27 cellular contexts compared by ENCODE assay signal in the genomic region with DNA sequence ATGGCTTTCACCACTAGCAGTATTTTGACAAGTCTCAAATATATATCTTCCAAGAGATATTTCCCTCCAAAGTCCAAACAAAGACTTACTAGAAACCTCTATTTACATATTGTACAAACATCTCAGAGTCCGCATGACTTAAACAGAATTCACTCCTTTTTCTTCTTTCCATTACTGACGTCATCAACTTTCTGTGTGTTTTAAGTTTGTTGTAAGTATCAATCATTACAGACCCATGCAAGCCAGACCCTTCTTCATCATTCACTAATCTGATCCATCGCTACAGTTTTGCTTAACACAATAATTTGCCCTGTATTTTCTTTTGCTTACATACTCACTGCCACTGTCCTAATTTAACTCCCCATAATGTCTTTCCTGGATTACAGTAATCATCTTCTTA. TPM values are rescaled to one million over a fixed set of nuclear protein-coding genes. Genes with fewer than 3 reads are reported as not detected.
"Had no signal": no experiment of that assay in that cellular context is flagged by ENCODE, and none has a peak within 500 bp of the region (broad histone marks: within the 10 kb centered on the region; RNA-seq: fewer than 3 reads in every experiment).

No MANE protein-coding gene starts in this region.

- H3K27ac ChIP-seq: body of pancreas, cardiac muscle cell, gastrocnemius medialis, stomach, suprapubic skin, tibial nerve had no signal

- ATAC-seq: activated CD4-positive, alpha-beta T cell treated with anti-CD3 and anti-CD28 coated beads for 36 hours; body of pancreas; gastrocnemius medialis; left cardiac atrium; sciatic nerve; stimulated activated memory B cell treated with anti-CD40 and anti-IgM and Interleukin-4, amounts not matched to agents 10 μg/mL and 1 μg/mL and 100 μg/mL, for 72 hours had no signal

- H3K27me3 Mint-ChIP-seq: activated B cell treated with CpG ODN at 0.5 μM for 24 hours; activated CD4-positive, alpha-beta T cell treated with anti-CD3 and anti-CD28 coated beads for 36 hours; activated naive CD8-positive, alpha-beta T cell treated with anti-CD3 and anti-CD28 coated beads, Interleukin-2, amount 10 ng/mL, durations not matched to agents 7 days and 5 days; dendritic cell treated with granulocyte-macrophage colony-stimulating factor and Interleukin-4, amounts not matched to agents 40 ng/mL and 50 ng/mL, for 4 days; memory B cell; naive B cell; stimulated activated memory B cell treated with anti-CD40 and anti-IgM and Interleukin-4, amounts not matched to agents 10 μg/mL and 1 μg/mL and 100 μg/mL, for 72 hours had no signal

- H3K27me3 ChIP-seq: body of pancreas, cardiac muscle cell, gastrocnemius medialis, stomach, suprapubic skin, tibial nerve had no signal

- H3K9me3 Mint-ChIP-seq: activated B cell treated with CpG ODN at 0.5 μM for 24 hours; activated naive CD4-positive, alpha-beta T cell treated with anti-CD3 and anti-CD28 coated beads for 36 hours; activated naive CD8-positive, alpha-beta T cell treated with anti-CD3 and anti-CD28 coated beads, Interleukin-2, amount 10 ng/mL, durations not matched to agents 7 days and 5 days; dendritic cell treated with granulocyte-macrophage colony-stimulating factor and Interleukin-4, amounts not matched to agents 40 ng/mL and 50 ng/mL, for 4 days; T-helper 1 cell treated with Interleukin-12 subunit alpha and Interleukin-12 subunit beta and Interleukin-4 antibody, amounts not matched to agents 30 μg/mL and 1 μg/mL, for 36 hours had no signal

- H3K4me3 Mint-ChIP-seq: activated B cell treated with CpG ODN at 0.5 μM for 24 hours; activated CD4-positive, alpha-beta T cell treated with anti-CD3 and anti-CD28 coated beads for 36 hours; activated naive CD4-positive, alpha-beta T cell treated with anti-CD3 and anti-CD28 coated beads for 36 hours; activated naive CD8-positive, alpha-beta T cell treated with anti-CD3 and anti-CD28 coated beads, Interleukin-2, amount 10 ng/mL, durations not matched to agents 7 days and 5 days; dendritic cell treated with granulocyte-macrophage colony-stimulating factor and Interleukin-4, amounts not matched to agents 40 ng/mL and 50 ng/mL, for 4 days; memory B cell; naive B cell; neural crest cell; stimulated activated memory B cell treated with anti-CD40 and anti-IgM and Interleukin-4, amounts not matched to agents 10 μg/mL and 1 μg/mL and 100 μg/mL, for 72 hours; T-helper 1 cell treated with Interleukin-12 subunit alpha and Interleukin-12 subunit beta and Interleukin-4 antibody, amounts not matched to agents 30 μg/mL and 1 μg/mL, for 36 hours had no signal

- H3K36me3 ChIP-seq: cardiac muscle cell, gastrocnemius medialis, stomach, suprapubic skin, tibial nerve had no signal

- DNase-seq: activated B cell treated with CpG ODN at 0.5 μM for 24 hours; activated CD4-positive, alpha-beta T cell treated with anti-CD3 and anti-CD28 coated beads for 36 hours; activated CD4-positive, alpha-beta T cell treated with anti-CD3 and anti-CD28 coated beads, Interleukin-2, amount 50 U/mL, for 4 hours; activated CD8-positive, alpha-beta memory T cell treated with anti-CD3 and anti-CD28 coated beads, Interleukin-2, amount 50 U/mL, for 48 hours; activated naive CD4-positive, alpha-beta T cell treated with anti-CD3 and anti-CD28 coated beads for 36 hours; activated naive CD8-positive, alpha-beta T cell treated with anti-CD3 and anti-CD28 coated beads, Interleukin-2, amount 10 ng/mL, durations not matched to agents 7 days and 5 days; activated T-cell treated with anti-CD3 and anti-CD28 coated beads, Interleukin-2, amount 50 U/mL, for 48 hours; body of pancreas; effector CD4-positive, alpha-beta T cell; gastrocnemius medialis; hypothalamus; left cardiac atrium; naive B cell; occipital lobe; small intestine; stimulated activated CD4-positive, alpha-beta T cell treated with anti-CD3 and anti-CD28 coated beads, Interleukin-15, amount 100 ng/mL, for 24 hours; stomach; T1000 had no signal

- H3K4me3 ChIP-seq: body of pancreas, cardiac muscle cell, gastrocnemius medialis, stomach, suprapubic skin, tibial nerve had no signal

- H3K9me3 ChIP-seq: body of pancreas, gastrocnemius medialis, stomach, suprapubic skin, tibial nerve had no signal

- H3K36me3 Mint-ChIP-seq: memory B cell; naive B cell; stimulated activated memory B cell treated with anti-CD40 and anti-IgM and Interleukin-4, amounts not matched to agents 10 μg/mL and 1 μg/mL and 100 μg/mL, for 72 hours had no signal

- H3K4me1 ChIP-seq: body of pancreas, gastrocnemius medialis, suprapubic skin, tibial nerve had no signal

- H3K4me1 Mint-ChIP-seq: activated B cell treated with CpG ODN at 0.5 μM for 24 hours; activated naive CD8-positive, alpha-beta T cell treated with anti-CD3 and anti-CD28 coated beads, Interleukin-2, amount 10 ng/mL, durations not matched to agents 7 days and 5 days; memory B cell; naive B cell; stimulated activated memory B cell treated with anti-CD40 and anti-IgM and Interleukin-4, amounts not matched to agents 10 μg/mL and 1 μg/mL and 100 μg/mL, for 72 hours had no signal

- H3K27ac Mint-ChIP-seq: activated B cell treated with CpG ODN at 0.5 μM for 24 hours; activated CD4-positive, alpha-beta T cell treated with anti-CD3 and anti-CD28 coated beads for 36 hours; activated naive CD4-positive, alpha-beta T cell treated with anti-CD3 and anti-CD28 coated beads for 36 hours; activated naive CD8-positive, alpha-beta T cell treated with anti-CD3 and anti-CD28 coated beads, Interleukin-2, amount 10 ng/mL, durations not matched to agents 7 days and 5 days; dendritic cell treated with granulocyte-macrophage colony-stimulating factor and Interleukin-4, amounts not matched to agents 40 ng/mL and 50 ng/mL, for 4 days; memory B cell; naive B cell; stimulated activated memory B cell treated with anti-CD40 and anti-IgM and Interleukin-4, amounts not matched to agents 10 μg/mL and 1 μg/mL and 100 μg/mL, for 72 hours; T-helper 1 cell treated with Interleukin-12 subunit alpha and Interleukin-12 subunit beta and Interleukin-4 antibody, amounts not matched to agents 30 μg/mL and 1 μg/mL, for 36 hours had no signal

RNA-seq across cellular contexts. Expression of a gene that starts 51.9 kb away (rescaled TPM):
- total RNA-seq: activated B cell treated with CpG ODN at 0.5 μM for 24 hours had no signal
